Comparison of ENCODE assay signal across 1 cellular context in genomic region chr17:17139972-17140589, GRCh38.
TF ChIP-seq lines count a peak whose summit lies in the region.

No MANE protein-coding gene starts in this region.

TF ChIP-seq in SK-N-SH, 30 proteins besides CTCF, POLR2A, EP300 and RAD21 (continued from another document):
- TF ChIP-seq REST (IDR thresholded peaks at IDR 0.05; ENCODE audit: low read depth, low read length) (no peak), RCOR1 (IDR thresholded peaks at IDR 0.05; ENCODE audit: low read length) (no peak), MXI1 (IDR thresholded peaks at IDR 0.05; ENCODE audit: low read depth, low read length) (no peak), GABPA (IDR thresholded peaks at IDR 0.05; ENCODE audit: low read depth) (no peak), MAX (IDR thresholded peaks at IDR 0.05; ENCODE audit: low read depth) (no peak), NRF1 (IDR thresholded peaks at IDR 0.05; ENCODE audit: low read depth, low read length) (no peak), NFIC (IDR thresholded peaks at IDR 0.05; ENCODE audit: borderline replicate concordance) (no peak), TAF1 (IDR thresholded peaks at IDR 0.05; ENCODE audit: borderline replicate concordance, low read depth, low read length) (no peak), ELF1 (IDR thresholded peaks at IDR 0.05) (no peak), IRF3 (IDR thresholded peaks at IDR 0.05; ENCODE audit: low read depth, low read length) (no peak), FOXM1 (IDR thresholded peaks at IDR 0.05; ENCODE audit: low read depth) (no peak)
